2 cellular contexts compared by ENCODE assay signal in the genomic region with DNA sequence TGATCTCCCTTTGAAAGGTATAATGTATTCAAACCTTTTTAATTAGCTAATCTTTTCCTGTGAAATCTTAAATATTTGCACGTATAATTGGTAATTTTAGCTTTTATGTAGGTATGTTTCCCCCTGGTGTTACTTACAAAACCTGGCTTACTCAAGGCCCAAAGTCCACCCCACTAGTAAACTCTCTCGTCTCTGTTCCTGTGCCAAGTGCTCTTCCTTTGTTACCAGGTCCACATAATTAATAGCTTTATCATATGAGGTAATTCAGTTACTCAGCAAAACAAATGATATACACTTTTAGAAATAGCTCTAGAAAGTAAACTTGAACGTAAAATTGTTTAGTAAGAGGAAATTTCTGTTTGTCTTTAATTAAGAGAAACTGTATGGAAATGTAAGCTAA.
A peak's percentile ranks its signal among the peaks of the same experiment; 100 is the strongest.
TF ChIP-seq lines count a peak whose summit lies in the region.

No MANE protein-coding gene starts in this region.

TF ChIP-seq in SK-N-SH treated with all-trans-retinoic acid at 6 μM for 48 hours, 23 proteins besides CTCF, POLR2A, EP300 and RAD21:
- TF ChIP-seq, protein P1, sequence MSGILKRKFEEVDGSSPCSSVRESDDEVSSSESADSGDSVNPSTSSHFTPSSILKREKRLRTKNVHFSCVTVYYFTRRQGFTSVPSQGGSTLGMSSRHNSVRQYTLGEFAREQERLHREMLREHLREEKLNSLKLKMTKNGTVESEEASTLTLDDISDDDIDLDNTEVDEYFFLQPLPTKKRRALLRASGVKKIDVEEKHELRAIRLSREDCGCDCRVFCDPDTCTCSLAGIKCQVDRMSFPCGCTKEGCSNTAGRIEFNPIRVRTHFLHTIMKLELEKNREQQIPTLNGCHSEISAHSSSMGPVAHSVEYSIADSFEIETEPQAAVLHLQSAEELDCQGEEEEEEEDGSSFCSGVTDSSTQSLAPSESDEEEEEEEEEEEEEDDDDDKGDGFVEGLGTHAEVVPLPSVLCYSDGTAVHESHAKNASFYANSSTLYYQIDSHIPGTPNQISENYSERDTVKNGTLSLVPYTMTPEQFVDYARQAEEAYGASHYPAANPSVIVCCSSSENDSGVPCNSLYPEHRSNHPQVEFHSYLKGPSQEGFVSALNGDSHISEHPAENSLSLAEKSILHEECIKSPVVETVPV (CRISPR knock-in tag; IDR thresholded peaks at IDR 0.05), result no peak
- no peak for TF ChIP-seq ZC3H10 (CRISPR knock-in tag; IDR thresholded peaks at IDR 0.05)
- TF ChIP-seq ISL1 (CRISPR knock-in tag; IDR thresholded peaks at IDR 0.05), result 0 out of 2 replicates have a peak, but pooled peaks have one; percentile 34

TF ChIP-seq in SK-N-SH, 30 proteins besides CTCF, POLR2A, EP300 and RAD21 (continued from another document):
- TF ChIP-seq, protein P2, sequence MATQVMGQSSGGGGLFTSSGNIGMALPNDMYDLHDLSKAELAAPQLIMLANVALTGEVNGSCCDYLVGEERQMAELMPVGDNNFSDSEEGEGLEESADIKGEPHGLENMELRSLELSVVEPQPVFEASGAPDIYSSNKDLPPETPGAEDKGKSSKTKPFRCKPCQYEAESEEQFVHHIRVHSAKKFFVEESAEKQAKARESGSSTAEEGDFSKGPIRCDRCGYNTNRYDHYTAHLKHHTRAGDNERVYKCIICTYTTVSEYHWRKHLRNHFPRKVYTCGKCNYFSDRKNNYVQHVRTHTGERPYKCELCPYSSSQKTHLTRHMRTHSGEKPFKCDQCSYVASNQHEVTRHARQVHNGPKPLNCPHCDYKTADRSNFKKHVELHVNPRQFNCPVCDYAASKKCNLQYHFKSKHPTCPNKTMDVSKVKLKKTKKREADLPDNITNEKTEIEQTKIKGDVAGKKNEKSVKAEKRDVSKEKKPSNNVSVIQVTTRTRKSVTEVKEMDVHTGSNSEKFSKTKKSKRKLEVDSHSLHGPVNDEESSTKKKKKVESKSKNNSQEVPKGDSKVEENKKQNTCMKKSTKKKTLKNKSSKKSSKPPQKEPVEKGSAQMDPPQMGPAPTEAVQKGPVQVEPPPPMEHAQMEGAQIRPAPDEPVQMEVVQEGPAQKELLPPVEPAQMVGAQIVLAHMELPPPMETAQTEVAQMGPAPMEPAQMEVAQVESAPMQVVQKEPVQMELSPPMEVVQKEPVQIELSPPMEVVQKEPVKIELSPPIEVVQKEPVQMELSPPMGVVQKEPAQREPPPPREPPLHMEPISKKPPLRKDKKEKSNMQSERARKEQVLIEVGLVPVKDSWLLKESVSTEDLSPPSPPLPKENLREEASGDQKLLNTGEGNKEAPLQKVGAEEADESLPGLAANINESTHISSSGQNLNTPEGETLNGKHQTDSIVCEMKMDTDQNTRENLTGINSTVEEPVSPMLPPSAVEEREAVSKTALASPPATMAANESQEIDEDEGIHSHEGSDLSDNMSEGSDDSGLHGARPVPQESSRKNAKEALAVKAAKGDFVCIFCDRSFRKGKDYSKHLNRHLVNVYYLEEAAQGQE (IDR thresholded peaks at IDR 0.05; ENCODE audit: low read depth, low read length), result no peak
- TF ChIP-seq SMC3 (IDR thresholded peaks at IDR 0.05; ENCODE audit: low read depth, low read length) (no peak), FOXM1 (IDR thresholded peaks at IDR 0.05; ENCODE audit: low read depth) (no peak), NFIC (IDR thresholded peaks at IDR 0.05; ENCODE audit: borderline replicate concordance) (no peak), EZH2phosphoT487 (IDR thresholded peaks at IDR 0.05; ENCODE audit: borderline replicate concordance, low read depth) (no peak), MEF2A (IDR thresholded peaks at IDR 0.05; ENCODE audit: borderline replicate concordance, low read depth) (no peak), RCOR1 (IDR thresholded peaks at IDR 0.05; ENCODE audit: low read length) (no peak), SIN3A (IDR thresholded peaks at IDR 0.05; ENCODE audit: borderline replicate concordance, low read depth, low read length) (no peak)
- TF ChIP-seq, protein P3, sequence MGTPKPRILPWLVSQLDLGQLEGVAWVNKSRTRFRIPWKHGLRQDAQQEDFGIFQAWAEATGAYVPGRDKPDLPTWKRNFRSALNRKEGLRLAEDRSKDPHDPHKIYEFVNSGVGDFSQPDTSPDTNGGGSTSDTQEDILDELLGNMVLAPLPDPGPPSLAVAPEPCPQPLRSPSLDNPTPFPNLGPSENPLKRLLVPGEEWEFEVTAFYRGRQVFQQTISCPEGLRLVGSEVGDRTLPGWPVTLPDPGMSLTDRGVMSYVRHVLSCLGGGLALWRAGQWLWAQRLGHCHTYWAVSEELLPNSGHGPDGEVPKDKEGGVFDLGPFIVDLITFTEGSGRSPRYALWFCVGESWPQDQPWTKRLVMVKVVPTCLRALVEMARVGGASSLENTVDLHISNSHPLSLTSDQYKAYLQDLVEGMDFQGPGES (IDR thresholded peaks at IDR 0.05; ENCODE audit: low read depth, low read length), result no peak
- TF ChIP-seq, protein P4, sequence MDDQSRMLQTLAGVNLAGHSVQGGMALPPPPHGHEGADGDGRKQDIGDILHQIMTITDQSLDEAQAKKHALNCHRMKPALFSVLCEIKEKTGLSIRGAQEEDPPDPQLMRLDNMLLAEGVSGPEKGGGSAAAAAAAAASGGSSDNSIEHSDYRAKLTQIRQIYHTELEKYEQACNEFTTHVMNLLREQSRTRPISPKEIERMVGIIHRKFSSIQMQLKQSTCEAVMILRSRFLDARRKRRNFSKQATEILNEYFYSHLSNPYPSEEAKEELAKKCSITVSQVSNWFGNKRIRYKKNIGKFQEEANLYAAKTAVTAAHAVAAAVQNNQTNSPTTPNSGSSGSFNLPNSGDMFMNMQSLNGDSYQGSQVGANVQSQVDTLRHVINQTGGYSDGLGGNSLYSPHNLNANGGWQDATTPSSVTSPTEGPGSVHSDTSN (IDR thresholded peaks at IDR 0.05), result no peak
